8 cellular contexts compared by ENCODE assay signal in genomic region chr1:92831368-92831761, GRCh38. TPM values are rescaled to one million over a fixed set of nuclear protein-coding genes. Genes with fewer than 3 reads are reported as not detected.
DNase-seq lines count a peak whose midpoint lies in the region; ATAC-seq and TF ChIP-seq lines count a peak whose summit lies in the region.

No MANE protein-coding gene starts in this region.

- H3K4me1 ChIP-seq in iPS-15b (ENCODE audit: control insufficient read depth, insufficient read depth, low read length), result peaks cover 10% of the 10 kb centered on the region
- peaks cover 8% of the 10 kb centered on the region for H3K4me1 ChIP-seq in testis

- peaks cover 46% of the 10 kb centered on the region for H3K36me3 Mint-ChIP-seq in activated T-cell treated with anti-CD3 and anti-CD28 coated beads, Interleukin-2, amount 50 U/mL, for 24 hours (ENCODE audit: low read depth)

- H3K27me3 ChIP-seq in iPS-15b (ENCODE audit: control insufficient read depth, insufficient read depth, low read length) (no peaks in the 10 kb centered on the region), testis (no peaks in the 10 kb centered on the region)

- peaks cover 22% of the 10 kb centered on the region for H3K36me3 ChIP-seq in iPS-15b (ENCODE audit: control insufficient read depth, insufficient read depth, low read length)
- no peaks in the 10 kb centered on the region for H3K36me3 ChIP-seq in testis (ENCODE audit: low read depth, missing control alignments)

- no peaks in the 10 kb centered on the region for H3K9me3 ChIP-seq in iPS-15b (ENCODE audit: control insufficient read depth, insufficient read depth, low read length)
- no peaks in the 10 kb centered on the region for H3K9me3 ChIP-seq in testis

- DNase-seq in activated T-cell treated with anti-CD3 and anti-CD28 coated beads, Interleukin-2, amount 50 U/mL, for 24 hours, result peak; percentile 40
- no peak for DNase-seq in activated T-cell treated with anti-CD3 and anti-CD28 coated beads, Interleukin-2, amount 50 U/mL, for 1 hour
- no peak for DNase-seq in testis
- no peak for DNase-seq in globus pallidus (ENCODE audit: low spot score)
- no peak for DNase-seq in UCSD-AML1 (lab: John Stamatoyannopoulos, UW; ENCODE audit: unreplicated experiment)

- peak overlapping the region; percentile 97 for H3K4me3 ChIP-seq in iPS-15b (ENCODE audit: low read depth, low read length)
- H3K4me3 ChIP-seq in testis, result peak overlapping the region; percentile 88 to 98

- 28 to 45% methylated on average over 4 of the region's 4 CpGs for WGBS in testis, 2 donors

- peak overlapping the region; percentile 97 for H3K4me3 Mint-ChIP-seq in activated T-cell treated with anti-CD3 and anti-CD28 coated beads, Interleukin-2, amount 50 U/mL, for 24 hours

- peaks cover 34% of the 10 kb centered on the region for H3K4me1 Mint-ChIP-seq in activated T-cell treated with anti-CD3 and anti-CD28 coated beads, Interleukin-2, amount 50 U/mL, for 24 hours (ENCODE audit: low read depth)

- TF ChIP-seq CTCF in VCaP (conservative IDR thresholded peaks at IDR 0.05) (no peak), testis (IDR thresholded peaks at IDR 0.05) (no peak)

- no peak overlapping the region for H3K9ac ChIP-seq in iPS-15b (ENCODE audit: low read depth, low read length)

- no peaks in the 10 kb centered on the region for H3K9me3 Mint-ChIP-seq in activated T-cell treated with anti-CD3 and anti-CD28 coated beads, Interleukin-2, amount 50 U/mL, for 24 hours

- H3K27ac ChIP-seq in VCaP (peak overlapping the region; percentile 89; the same call in 1 of the 2 replicates), testis (peak overlapping the region in 1 of 2 donors; percentile 94)

- TF ChIP-seq POLR2A in testis (IDR thresholded peaks at IDR 0.05), result no peak

- peak overlapping the region; percentile 100 for H3K27ac Mint-ChIP-seq in activated T-cell treated with anti-CD3 and anti-CD28 coated beads, Interleukin-2, amount 50 U/mL, for 24 hours

- H3K27me3 Mint-ChIP-seq in activated T-cell treated with anti-CD3 and anti-CD28 coated beads, Interleukin-2, amount 50 U/mL, for 24 hours, result no peaks in the 10 kb centered on the region

- intact Hi-C loops in testis (cut with DNase I; ENCODE audit: low total_unique reads), result no loop called here

- no peak for ATAC-seq in HG02970 (IDR thresholded peaks at IDR 0.05; ENCODE audit: low FRiP score, unreplicated experiment)

RNA-seq across cellular contexts. Expression of gene RPL5, which starts 0.5 kb away (rescaled TPM):
- total RNA-seq in testis, result 100 to 1,000 TPM; 548 to 899 TPM
- 929 TPM for polyA plus RNA-seq in testis (ENCODE audit: insufficient read depth, low read depth, low replicate concordance)

RNA-seq across cellular contexts. Expression of gene EVI5, which starts 46.5 kb away (rescaled TPM):
- total RNA-seq in testis, result 10 to 100 TPM; 58.7 to 73.9 TPM
- 27.0 TPM for polyA plus RNA-seq in testis (ENCODE audit: insufficient read depth, low read depth, low replicate concordance)
